26 cellular contexts compared by ENCODE assay signal in the genomic region with DNA sequence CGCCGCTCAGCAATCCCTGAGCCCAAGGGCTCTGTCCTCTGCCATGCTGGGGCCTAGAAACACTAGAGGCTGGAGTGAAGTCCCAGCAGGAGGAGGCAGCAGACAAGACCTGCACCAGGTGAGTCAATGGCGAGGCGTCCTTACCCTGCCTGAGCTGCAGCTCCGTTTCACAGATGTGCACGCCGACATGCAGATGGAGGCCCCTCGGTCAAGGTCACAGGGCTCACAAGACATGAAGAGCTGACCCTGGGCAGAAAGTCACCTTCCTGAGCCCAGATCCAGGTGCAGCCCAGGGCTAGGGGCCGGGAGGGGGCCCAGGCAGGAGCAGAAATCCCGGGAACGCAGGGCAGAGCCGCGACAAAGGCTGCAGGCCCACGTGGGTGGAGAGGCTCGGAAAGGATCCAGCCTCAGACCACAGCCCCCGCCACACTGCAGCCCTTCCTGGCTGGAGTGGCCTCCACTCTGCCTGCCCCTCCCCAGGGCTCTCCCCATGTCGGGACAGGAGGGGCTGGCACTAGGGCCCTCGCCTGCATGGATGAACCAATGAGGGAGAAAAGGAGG. TPM values are rescaled to one million over a fixed set of nuclear protein-coding genes. Genes with fewer than 3 reads are reported as not detected.
A peak's percentile ranks its signal among the peaks of the same experiment; 100 is the strongest.
DNase-seq lines count a peak whose midpoint lies in the region; ATAC-seq, FAIRE-seq and TF ChIP-seq lines count a peak whose summit lies in the region.
"Had no signal": no experiment of that assay in that cellular context is flagged by ENCODE, and none has a peak within 500 bp of the region (broad histone marks: within the 10 kb centered on the region; RNA-seq: fewer than 3 reads in every experiment).

No MANE protein-coding gene starts in this region.

- H3K9me3 Mint-ChIP-seq in MCF 10A (ENCODE audit: unreplicated experiment) (no peaks in the 10 kb centered on the region), glutamatergic neuron (ENCODE audit: unreplicated experiment) (peaks cover 1% of the 10 kb centered on the region), mesothelial cell of epicardium (no peaks in the 10 kb centered on the region), natural killer cell (no peaks in the 10 kb centered on the region)
- H3K9me3 Mint-ChIP-seq: dendritic cell treated with granulocyte-macrophage colony-stimulating factor and Interleukin-4, amounts not matched to agents 40 ng/mL and 50 ng/mL, for 4 days; stimulated activated naive CD8-positive, alpha-beta T cell treated with anti-CD3 and anti-CD28 coated beads, Interleukin-15, amount 100 ng/mL, for 72 hours had no signal

- ATAC-seq in natural killer cell: no peak
- ATAC-seq: activated CD4-positive, CD25-positive, alpha-beta regulatory T cell treated with anti-CD3 and anti-CD28 coated beads, Interleukin-2, amount 50 U/mL, for 24 hours; body of pancreas; gastroesophageal sphincter; stimulated activated naive CD8-positive, alpha-beta T cell treated with anti-CD3 and anti-CD28 coated beads, Interleukin-15, amount 100 ng/mL, for 72 hours had no signal

- CTCF ChIA-PET in MCF 10A (lab: Yijun Ruan, JAX): no interaction called here

- no peak overlapping the region for H3K4me3 ChIP-seq in breast epithelium
- H3K4me3 ChIP-seq: body of pancreas, gastroesophageal sphincter, upper lobe of left lung had no signal

- no peaks in the 10 kb centered on the region for H3K4me1 Mint-ChIP-seq in MCF 10A (ENCODE audit: insufficient read depth, unreplicated experiment)
- H3K4me1 Mint-ChIP-seq in glutamatergic neuron (ENCODE audit: low read depth, unreplicated experiment): no peaks in the 10 kb centered on the region
- H3K4me1 Mint-ChIP-seq in mesothelial cell of epicardium: peaks cover 27% of the 10 kb centered on the region
- H3K4me1 Mint-ChIP-seq in natural killer cell: peaks cover 0 to 5% of the 10 kb centered on the region in 2 donors
- H3K4me1 Mint-ChIP-seq: B cell had no signal

- no TSS peak for BruUV-seq in MCF 10A (replicated peaks; lab: Mats Ljungman, UMichigan)

- no peaks in the 10 kb centered on the region for H3K36me3 ChIP-seq in breast epithelium

- no peak overlapping the region for H3K4me3 Mint-ChIP-seq in MCF 10A (ENCODE audit: unreplicated experiment)
- no peak overlapping the region for H3K4me3 Mint-ChIP-seq in glutamatergic neuron (ENCODE audit: unreplicated experiment)
- H3K4me3 Mint-ChIP-seq in mesothelial cell of epicardium: no peak overlapping the region
- H3K4me3 Mint-ChIP-seq in natural killer cell: no peak overlapping the region
- H3K4me3 Mint-ChIP-seq: activated naive CD8-positive, alpha-beta T cell; B cell; dendritic cell treated with granulocyte-macrophage colony-stimulating factor and Interleukin-4, amounts not matched to agents 40 ng/mL and 50 ng/mL, for 4 days; stimulated activated naive CD8-positive, alpha-beta T cell treated with anti-CD3 and anti-CD28 coated beads, Interleukin-15, amount 100 ng/mL, for 72 hours had no signal

- intact Hi-C loops in breast epithelium (cut with DNase I; ENCODE audit: low total_unique reads): loop anchor here (10.0 kb wide), 1 partner anchor 1569 kb away; no protein-coding TSS in a partner anchor
- intact Hi-C loops in MCF 10A (cut with micrococcal nuclease): no loop called here
- intact Hi-C loops in natural killer cell (cut with micrococcal nuclease): no loop called here

- TF ChIP-seq CTCF in breast epithelium (IDR thresholded peaks at IDR 0.05): no peak
- TF ChIP-seq CTCF in MCF 10A (IDR thresholded peaks at IDR 0.05; ENCODE audit: unreplicated experiment): no peak
- no peak for TF ChIP-seq CTCF in glutamatergic neuron (IDR thresholded peaks at IDR 0.05; ENCODE audit: partially characterized antibody, unreplicated experiment)
- TF ChIP-seq CTCF in mesothelial cell of epicardium (IDR thresholded peaks at IDR 0.05; ENCODE audit: unreplicated experiment): no peak
- TF ChIP-seq CTCF in natural killer cell (IDR thresholded peaks at IDR 0.05): no peak

- no peak for TF ChIP-seq POLR2A in breast epithelium (IDR thresholded peaks at IDR 0.05)

- no peaks in the 10 kb centered on the region for H3K4me1 ChIP-seq in breast epithelium
- H3K4me1 ChIP-seq: upper lobe of left lung had no signal

- no peaks in the 10 kb centered on the region for H3K27me3 Mint-ChIP-seq in MCF 10A (ENCODE audit: insufficient read depth, unreplicated experiment)
- peaks cover 11% of the 10 kb centered on the region for H3K27me3 Mint-ChIP-seq in glutamatergic neuron (ENCODE audit: unreplicated experiment)
- no peaks in the 10 kb centered on the region for H3K27me3 Mint-ChIP-seq in mesothelial cell of epicardium (ENCODE audit: low read depth)
- no peaks in the 10 kb centered on the region for H3K27me3 Mint-ChIP-seq in natural killer cell (ENCODE audit: low read depth in 2 of 2)
- H3K27me3 Mint-ChIP-seq: activated naive CD8-positive, alpha-beta T cell; B cell; dendritic cell treated with granulocyte-macrophage colony-stimulating factor and Interleukin-4, amounts not matched to agents 40 ng/mL and 50 ng/mL, for 4 days; stimulated activated naive CD8-positive, alpha-beta T cell treated with anti-CD3 and anti-CD28 coated beads, Interleukin-15, amount 100 ng/mL, for 72 hours had no signal

- POLR2A ChIA-PET in MCF 10A (lab: Yijun Ruan, JAX): no interaction called here

- FAIRE-seq in urothelium cell line (lab: Jason Lieb, UNC): peak; percentile 90
- FAIRE-seq: GM19239 had no signal

- no peaks in the 10 kb centered on the region for H3K9me3 ChIP-seq in breast epithelium
- H3K9me3 ChIP-seq: body of pancreas, gastroesophageal sphincter, upper lobe of left lung had no signal

- no peaks in the 10 kb centered on the region for H3K27me3 ChIP-seq in breast epithelium
- H3K27me3 ChIP-seq: body of pancreas, gastroesophageal sphincter, upper lobe of left lung had no signal

- H3K27ac ChIP-seq in breast epithelium: peak overlapping the region; percentile 60 to 80
- H3K27ac ChIP-seq: gastroesophageal sphincter, upper lobe of left lung had no signal

- H3K36me3 Mint-ChIP-seq in MCF 10A (ENCODE audit: insufficient read depth, unreplicated experiment) (peaks cover 35% of the 10 kb centered on the region), glutamatergic neuron (ENCODE audit: unreplicated experiment) (no peaks in the 10 kb centered on the region), mesothelial cell of epicardium (peaks cover 32% of the 10 kb centered on the region), natural killer cell (no peaks in the 10 kb centered on the region)

- peak in 1 of 2 donors; percentile 66 for DNase-seq in breast epithelium (ENCODE audit: low spot score in 2 of 2)
- DNase-seq in MCF 10A (ENCODE audit: unreplicated experiment): no peak
- DNase-seq in glutamatergic neuron: peak; percentile 8
- no peak for DNase-seq in mesothelial cell of epicardium (ENCODE audit: low spot score in 2 of 2, unreplicated experiment in 2 of 2)
- DNase-seq in urothelium cell line (ENCODE audit: low spot score): no peak
- DNase-seq in occipital lobe (lab: John Stamatoyannopoulos, UW): no peak
- DNase-seq in OCI-M2 (lab: John Stamatoyannopoulos, UW; ENCODE audit: unreplicated experiment): no peak
- no peak for DNase-seq in natural killer cell
- DNase-seq: 8988T; activated CD8-positive, alpha-beta memory T cell treated with anti-CD3 and anti-CD28 coated beads for 24 hours; activated T-cell treated with anti-CD3 and anti-CD28 coated beads, Interleukin-2, amount 50 U/mL, for 48 hours; Calu3; GOT3; NCI-H187; NCI-H774; stimulated activated naive CD8-positive, alpha-beta T cell treated with anti-CD3 and anti-CD28 coated beads, Interleukin-15, amount 100 ng/mL, for 72 hours; T1000 had no signal

- H3K27ac Mint-ChIP-seq in MCF 10A (ENCODE audit: low read depth, unreplicated experiment) (no peak overlapping the region), glutamatergic neuron (ENCODE audit: unreplicated experiment) (no peak overlapping the region), mesothelial cell of epicardium (peak overlapping the region; percentile 30), natural killer cell (no peak overlapping the region)
- H3K27ac Mint-ChIP-seq: activated naive CD8-positive, alpha-beta T cell; B cell; dendritic cell treated with granulocyte-macrophage colony-stimulating factor and Interleukin-4, amounts not matched to agents 40 ng/mL and 50 ng/mL, for 4 days; stimulated activated naive CD8-positive, alpha-beta T cell treated with anti-CD3 and anti-CD28 coated beads, Interleukin-15, amount 100 ng/mL, for 72 hours had no signal

RNA-seq across cellular contexts. Expression of gene PDGFA, which starts 23.8 kb away (rescaled TPM):
- 10 to 100 TPM; 19.8 to 33.4 (median 31.2) TPM for total RNA-seq in breast epithelium
- total RNA-seq in MCF 10A (2022): 20.1 and 26.6 TPM in 2 replicates
- 7.6 TPM for total RNA-seq in glutamatergic neuron (ENCODE audit: unreplicated experiment)
- 74.0 to 78.8 TPM (median 75.3 TPM) in 3 replicates for total RNA-seq in mesothelial cell of epicardium
- 32.4 TPM for total RNA-seq in occipital lobe
- total RNA-seq in natural killer cell: 1 to 10 TPM in 2 of 3 donors, under 1 TPM in 1; 0.86 to 2.0 (median 1.5) TPM
- total RNA-seq: OCI-LY7 had no signal
